10 cellular contexts compared by ENCODE assay signal in the genomic region with DNA sequence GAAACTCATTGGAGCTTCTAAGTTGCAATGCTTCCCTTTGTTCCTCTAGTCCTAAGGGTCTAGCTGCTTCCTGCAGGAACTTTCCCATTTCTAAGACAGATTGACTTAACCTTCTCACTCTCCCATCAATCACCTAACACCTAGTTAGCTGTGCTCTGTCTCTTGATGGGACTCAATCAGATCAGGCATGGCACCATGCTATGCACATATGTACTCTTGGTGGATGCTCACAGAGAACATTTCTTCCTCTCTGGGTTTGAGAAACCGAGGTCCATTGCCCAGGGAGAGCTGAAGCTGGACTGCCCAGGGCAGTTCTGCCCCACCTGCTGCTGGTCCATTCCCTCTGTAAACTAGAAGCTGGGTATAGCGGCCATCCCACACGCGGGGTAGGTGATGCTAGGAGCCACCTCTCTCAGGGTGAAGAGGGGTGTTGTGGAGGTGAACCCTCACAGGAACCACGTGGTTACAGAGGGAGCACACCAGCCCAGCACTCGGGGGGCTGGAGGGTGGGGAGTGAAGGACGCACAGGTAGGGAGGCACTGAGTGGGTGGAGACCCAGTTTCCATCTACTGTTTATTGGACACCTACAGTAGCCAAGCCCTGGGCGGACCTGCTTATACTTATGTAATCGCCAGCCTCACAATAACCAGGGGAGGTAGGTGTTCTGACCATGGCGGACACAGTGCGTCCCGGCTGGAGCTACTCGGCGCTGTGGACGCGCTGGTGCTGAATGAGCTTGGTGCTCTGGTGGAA. TPM values are rescaled to one million over a fixed set of nuclear protein-coding genes. Genes with fewer than 3 reads are reported as not detected.
DNase-seq lines count a peak whose midpoint lies in the region; ATAC-seq and TF ChIP-seq lines count a peak whose summit lies in the region.
"Had no signal": no experiment of that assay in that cellular context is flagged by ENCODE, and none has a peak within 500 bp of the region (broad histone marks: within the 10 kb centered on the region; RNA-seq: fewer than 3 reads in every experiment).

No MANE protein-coding gene starts in this region.

- H3K27me3 ChIP-seq in heart right ventricle (peaks cover 0 to 24% (median 0%) of the 10 kb centered on the region in 7 donors), mammary epithelial cell (ENCODE audit: insufficient read depth, low read length) (no peaks in the 10 kb centered on the region), muscle layer of colon (ENCODE audit: control insufficient read depth in 1 of 2, insufficient read depth in 2 of 2, low read length in 2 of 2) (no peaks in the 10 kb centered on the region), uterus (no peaks in the 10 kb centered on the region), HAP-1 (ENCODE audit: low read depth) (no peaks in the 10 kb centered on the region), brain microvascular endothelial cell (replicated peaks) (no peaks in the 10 kb centered on the region)

- peak overlapping the region in 3 of 10 donors; percentile 30 to 38 (median 31) for H3K27ac ChIP-seq in heart right ventricle
- H3K27ac ChIP-seq in mammary epithelial cell (ENCODE audit: insufficient read depth, low read depth, low read length), result no peak overlapping the region
- peak overlapping the region; percentile 19 for H3K27ac ChIP-seq in muscle layer of colon (ENCODE audit: low read depth, low read length)
- peak overlapping the region in 1 of 2 donors; percentile 60 for H3K27ac ChIP-seq in uterus
- H3K27ac ChIP-seq in brain microvascular endothelial cell, result no peak overlapping the region

- TF ChIP-seq CTCF in heart right ventricle (IDR thresholded peaks at IDR 0.05) (no peak), mammary epithelial cell (conservative IDR thresholded peaks at IDR 0.05 in 1 of 2, IDR thresholded peaks at IDR 0.05 in 1 of 2; ENCODE audit: extremely low read depth in 1 of 2, insufficient read depth in 1 of 2, low read depth in 1 of 2, low read length in 2 of 2) (no peak), uterus (IDR thresholded peaks at IDR 0.05) (no peak), brain microvascular endothelial cell (IDR thresholded peaks at IDR 0.05; ENCODE audit: low read depth, low read length, missing control alignments) (no peak)

- H3K36me3 ChIP-seq in heart right ventricle (peaks cover 0 to 11% (median under 1%) of the 10 kb centered on the region in 9 donors), mammary epithelial cell (ENCODE audit: insufficient read depth, low read length) (peaks cover 2% of the 10 kb centered on the region), muscle layer of colon (ENCODE audit: insufficient read depth, low read length) (peaks cover 5% of the 10 kb centered on the region), uterus (no peaks in the 10 kb centered on the region), HAP-1 (replicated peaks) (peaks cover 17% of the 10 kb centered on the region), brain microvascular endothelial cell (replicated peaks) (peaks cover 4% of the 10 kb centered on the region)

- no peak for DNase-seq in heart right ventricle
- no peak for DNase-seq in cardiac septum (ENCODE audit: low spot score)
- DNase-seq in mammary epithelial cell, result no peak
- DNase-seq in uterus, result no peak
- no peak for DNase-seq in posterior vena cava (ENCODE audit: low spot score)
- DNase-seq in HAP-1 (ENCODE audit: low spot score in 2 of 2), result no peak
- no peak for DNase-seq in brain microvascular endothelial cell
- DNase-seq: NCI-H2029, occipital lobe had no signal

- H3K4me3 ChIP-seq in heart right ventricle (peak overlapping the region in 9 of 10 donors; percentile 31 to 61 (median 52)), mammary epithelial cell (replicated peaks in 1 of 3; ENCODE audit: insufficient read depth in 1 of 3, low read depth in 2 of 3, low read length in 3 of 3) (peak overlapping the region in 2 of 3 experiments; percentile 28 to 35), muscle layer of colon (ENCODE audit: low read depth in 1 of 2, low read length in 2 of 2) (peak overlapping the region; percentile 64 to 75), uterus (peak overlapping the region; percentile 18 to 41), HAP-1 (no peak overlapping the region), brain microvascular endothelial cell (ENCODE audit: low read depth, low read length) (no peak overlapping the region)

- H3K79me2 ChIP-seq in mammary epithelial cell (ENCODE audit: insufficient read depth, low read length), result peaks cover 16% of the 10 kb centered on the region

- H3K4me2 ChIP-seq in mammary epithelial cell (ENCODE audit: insufficient read depth, low read depth, low read length), result peak overlapping the region; percentile 87

- in situ Hi-C loops in mammary epithelial cell (cut with MboI; ENCODE audit: low sequenced_read_pairs in 2 of 2), result no loop called here
- in situ Hi-C loops in HAP-1 (cut with MboI; ENCODE audit: low sequenced_read_pairs), result no loop called here
- in situ Hi-C loops in brain microvascular endothelial cell (cut with HindIII; ENCODE audit: low pct_ligation_motif_present, low sequenced_read_pairs), result no loop called here

- 56 to 58% methylated on average over 16 of the region's 16 CpGs for WGBS in heart right ventricle, 2 donors
- WGBS in mammary epithelial cell (ENCODE audit: low coverage, missing lambda C conversion rate), result 37% methylated on average over 15 of the region's 16 CpGs

- H4K20me1 ChIP-seq in mammary epithelial cell (ENCODE audit: insufficient read depth, low read length), result no peaks in the 10 kb centered on the region

- CTCF ChIA-PET in mammary epithelial cell (lab: Charles Lee; ENCODE audit: low non-redundant PET), result no interaction called here

- no peaks in the 10 kb centered on the region for H3K9me3 ChIP-seq in heart right ventricle
- no peaks in the 10 kb centered on the region for H3K9me3 ChIP-seq in mammary epithelial cell (replicated peaks; ENCODE audit: insufficient read depth, low read length)
- H3K9me3 ChIP-seq in muscle layer of colon (ENCODE audit: low read length), result no peaks in the 10 kb centered on the region
- H3K9me3 ChIP-seq in uterus, result no peaks in the 10 kb centered on the region
- no peaks in the 10 kb centered on the region for H3K9me3 ChIP-seq in HAP-1

- no peak overlapping the region for H3K9ac ChIP-seq in mammary epithelial cell (ENCODE audit: insufficient read depth, low read length)
- H3K9ac ChIP-seq in muscle layer of colon (ENCODE audit: low read length), result no peak overlapping the region

- intact Hi-C loops in heart right ventricle (cut with DNase I), result no loop called here
- intact Hi-C loops in cardiac septum (cut with DNase I), result no loop called here
- intact Hi-C loops in mammary epithelial cell (cut with micrococcal nuclease), result no loop called here
- intact Hi-C loops in uterus (cut with DNase I; ENCODE audit: low total_unique reads), result no loop called here
- intact Hi-C loops in posterior vena cava (cut with DNase I), result no loop called here

- dilution Hi-C loops in mammary epithelial cell (cut with HindIII; ENCODE audit: low sequenced_read_pairs), result no loop called here

- H3K4me1 ChIP-seq in heart right ventricle, result peaks cover 23 to 54% (median 44%) of the 10 kb centered on the region in 9 donors
- H3K4me1 ChIP-seq in mammary epithelial cell (ENCODE audit: insufficient read depth, low read length), result peaks cover 38% of the 10 kb centered on the region
- H3K4me1 ChIP-seq in muscle layer of colon (ENCODE audit: insufficient read depth, low read length), result peaks cover 48% of the 10 kb centered on the region
- peaks cover 4 to 27% of the 10 kb centered on the region in 2 donors for H3K4me1 ChIP-seq in uterus
- H3K4me1 ChIP-seq in HAP-1, result peaks cover 6% of the 10 kb centered on the region

- no TSS peak for BruUV-seq in mammary epithelial cell (replicated peaks; lab: Mats Ljungman, UMichigan)

- no peak overlapping the region for H2AFZ ChIP-seq in mammary epithelial cell (ENCODE audit: low read depth, low read length)

- TF ChIP-seq POLR2A in uterus (IDR thresholded peaks at IDR 0.05), result no peak

- no peak for ATAC-seq in heart right ventricle

RNA-seq across cellular contexts. Expression of gene UBE2M, which starts 3.1 kb away (rescaled TPM):
- total RNA-seq in heart right ventricle (100 to 1,000 TPM; 107 to 146 (median 122) TPM), cardiac septum (111 TPM), mammary epithelial cell (10 to 100 TPM; 46.2 to 96.5 TPM), uterus (10 to 100 TPM in 3 of 4 donors, 1 to 10 TPM in 1; 6.1 to 63.7 (median 24.9) TPM), posterior vena cava (10 to 100 TPM; 53.3 to 60.0 TPM)
- polyA plus RNA-seq in heart right ventricle (100 to 1,000 TPM in 1 of 2 donors, 10 to 100 TPM in 1; 45.4 to 115 TPM), mammary epithelial cell (94.5 TPM)
- 273 TPM for polyA minus RNA-seq in mammary epithelial cell

RNA-seq across cellular contexts. Expression of gene CHMP2A, which starts 6.6 kb away (rescaled TPM):
- 100 to 1,000 TPM; 123 to 151 (median 131) TPM for total RNA-seq in heart right ventricle
- 100 to 1,000 TPM; 239 to 349 TPM for polyA plus RNA-seq in heart right ventricle
- total RNA-seq in cardiac septum, result 138 TPM
- total RNA-seq in mammary epithelial cell, result 100 to 1,000 TPM in 1 of 2 donors, 10 to 100 TPM in 1; 74.2 to 107 TPM
- 161 TPM for polyA plus RNA-seq in mammary epithelial cell
- 111 TPM for polyA minus RNA-seq in mammary epithelial cell
- 10 to 100 TPM; 30.9 to 77.8 (median 56.0) TPM for total RNA-seq in uterus
- total RNA-seq in posterior vena cava, result 100 to 1,000 TPM in 1 of 2 donors, 10 to 100 TPM in 1; 96.9 to 103 TPM

RNA-seq across cellular contexts. Expression of gene MZF1, which starts 11.6 kb away (rescaled TPM):
- total RNA-seq in heart right ventricle (10 to 100 TPM in 2 of 10 donors, 1 to 10 TPM in 8; 4.4 to 12.0 (median 8.3) TPM), cardiac septum (12.4 TPM), mammary epithelial cell (10 to 100 TPM; 16.7 to 21.5 TPM), uterus (10 to 100 TPM; 26.5 to 41.5 (median 30.0) TPM), posterior vena cava (10 to 100 TPM; 10.0 to 14.0 TPM)
- polyA plus RNA-seq in heart right ventricle (10 to 100 TPM in 1 of 2 donors, 1 to 10 TPM in 1; 7.6 to 28.0 TPM), mammary epithelial cell (8.8 TPM)
- 18.3 TPM for polyA minus RNA-seq in mammary epithelial cell

RNA-seq across cellular contexts. Expression of gene TRIM28, which starts 17.7 kb away (rescaled TPM):
- total RNA-seq in heart right ventricle, result 100 to 1,000 TPM; 121 to 163 (median 150) TPM
- polyA plus RNA-seq in heart right ventricle, result 100 to 1,000 TPM; 105 to 129 TPM
- 140 TPM for total RNA-seq in cardiac septum
- total RNA-seq in mammary epithelial cell, result 100 to 1,000 TPM; 180 to 331 TPM
- 386 TPM for polyA plus RNA-seq in mammary epithelial cell
- 1,355 TPM for polyA minus RNA-seq in mammary epithelial cell
- total RNA-seq in uterus, result 100 to 1,000 TPM; 192 to 322 (median 280) TPM
- total RNA-seq in posterior vena cava, result 100 to 1,000 TPM; 159 to 168 TPM

RNA-seq across cellular contexts. Expression of gene ZBTB45, which starts 41.9 kb away (rescaled TPM):
- total RNA-seq in heart right ventricle, result 10 to 100 TPM in 5 of 10 donors, 1 to 10 TPM in 5; 7.7 to 13.3 (median 9.7) TPM
- 1 to 10 TPM; 7.1 to 8.7 TPM for polyA plus RNA-seq in heart right ventricle
- total RNA-seq in cardiac septum, result 13.8 TPM
- 10 to 100 TPM in 1 of 2 donors, 1 to 10 TPM in 1; 8.2 to 14.1 TPM for total RNA-seq in mammary epithelial cell
- 8.5 TPM for polyA plus RNA-seq in mammary epithelial cell
- polyA minus RNA-seq in mammary epithelial cell, result 4.0 TPM
- 10 to 100 TPM in 1 of 4 donors, 1 to 10 TPM in 2, under 1 TPM in 1; 0.88 to 17.8 (median 3.8) TPM for total RNA-seq in uterus
- total RNA-seq in posterior vena cava, result 10 to 100 TPM; 11.8 to 12.1 TPM

Comparison
In these comparisons a context has a peak if more than half of its experiments do, and no peak if none do; other contexts are left out.
1. H3K4me3 ChIP-seq: peak in heart right ventricle (9 of 10), mammary epithelial cell (2 of 3), muscle layer of colon (2 of 2) and uterus (2 of 2); none in HAP-1 (single experiment) and brain microvascular endothelial cell (single experiment).